8 cellular contexts compared by ENCODE assay signal in genomic region chr7:87876040-87876758, GRCh38. TPM values are rescaled to one million over a fixed set of nuclear protein-coding genes. Genes with fewer than 3 reads are reported as not detected.
DNase-seq lines count a peak whose midpoint lies in the region; ATAC-seq and TF ChIP-seq lines count a peak whose summit lies in the region.

TSS of gene DBF4 (plus strand) at chr7:87876493. CDS start at chr7:87876733, 240 bp downstream.
TSS of gene SLC25A40 (minus strand) at chr7:87876360. CDS start at chr7:87858727, 17,633 bp downstream.

- H3K27me3 Mint-ChIP-seq in dendritic cell treated with granulocyte-macrophage colony-stimulating factor and Interleukin-4, amounts not matched to agents 40 ng/mL and 50 ng/mL, for 4 days = no peaks in the 10 kb centered on the region

- peak; percentile 99 for DNase-seq in CD1c-positive myeloid dendritic cell (ENCODE audit: extremely low spot score)
- peak; percentile 91 for DNase-seq in NCI-H748 treated with DMSO at 0.1 percent for 48 hours (lab: John Stamatoyannopoulos, UW)
- DNase-seq in activated CD4-positive, alpha-beta T cell treated with anti-CD3 and anti-CD28 coated beads, Interleukin-2, amount 50 U/mL, for 24 hours (ENCODE audit: low read depth in 1 of 2, low spot score in 1 of 2) = peak; percentile 89 to 90
- peak; percentile 97 to 100 for DNase-seq in left lung
- DNase-seq in stimulated activated CD4-positive, alpha-beta T cell treated with anti-CD3 and anti-CD28 coated beads, Interleukin-2, amount 100 ng/mL, for 4 hours (ENCODE audit: low read depth) = peak; percentile 91

- peak within 1 kb of the TSS; percentile 96 for H3K4me3 Mint-ChIP-seq in dendritic cell treated with granulocyte-macrophage colony-stimulating factor and Interleukin-4, amounts not matched to agents 40 ng/mL and 50 ng/mL, for 4 days

- peak within 1 kb of the TSS; percentile 80 to 85 for H3K4me3 ChIP-seq in left lung

- TF ChIP-seq CTCF in left lung (IDR thresholded peaks at IDR 0.05) = peak in 1 of 2 donors; percentile 22

- peaks cover 41% of the 10 kb centered on the region for H3K4me1 Mint-ChIP-seq in dendritic cell treated with granulocyte-macrophage colony-stimulating factor and Interleukin-4, amounts not matched to agents 40 ng/mL and 50 ng/mL, for 4 days (ENCODE audit: low read depth)

- peaks cover 38% of the 10 kb centered on the region for H3K36me3 Mint-ChIP-seq in dendritic cell treated with granulocyte-macrophage colony-stimulating factor and Interleukin-4, amounts not matched to agents 40 ng/mL and 50 ng/mL, for 4 days (ENCODE audit: low read depth)

- H3K27me3 ChIP-seq in left lung = no peaks in the 10 kb centered on the region

- H3K9me3 Mint-ChIP-seq in dendritic cell treated with granulocyte-macrophage colony-stimulating factor and Interleukin-4, amounts not matched to agents 40 ng/mL and 50 ng/mL, for 4 days = peaks cover under 1% of the 10 kb centered on the region

- ATAC-seq in GM19397 (IDR thresholded peaks at IDR 0.05; ENCODE audit: unreplicated experiment) (peak; percentile 91), HG03565 (IDR thresholded peaks at IDR 0.05; ENCODE audit: unreplicated experiment) (peak; percentile 80), left lung (peak; percentile 97)

- peak within 1 kb of the TSS; percentile 100 for H3K27ac Mint-ChIP-seq in dendritic cell treated with granulocyte-macrophage colony-stimulating factor and Interleukin-4, amounts not matched to agents 40 ng/mL and 50 ng/mL, for 4 days

- H3K27ac ChIP-seq in left lung = peak within 1 kb of the TSS; percentile 92 to 96

- H3K9me3 ChIP-seq in left lung = peaks cover 0 to 2% of the 10 kb centered on the region in 2 donors

- no peaks in the 10 kb centered on the region for H3K36me3 ChIP-seq in left lung

- intact Hi-C loops in dendritic cell treated with granulocyte-macrophage colony-stimulating factor and Interleukin-4, amounts not matched to agents 40 ng/mL and 50 ng/mL, for 4 days (cut with micrococcal nuclease) = loop anchor here (2.0 to 5.0 kb wide), 3 partner anchors 341 to 724 kb away; partner anchors contain the start of genes CROT and DMTF1
- intact Hi-C loops in left lung (cut with DNase I) = no loop called here

- peaks cover 0 to 46% of the 10 kb centered on the region in 2 donors for H3K4me1 ChIP-seq in left lung

RNA-seq across cellular contexts. Expression of gene DBF4, which starts in this region (rescaled TPM):
- 10 to 100 TPM in 1 of 2 donors, 1 to 10 TPM in 1; 10.0 to 14.1 TPM for total RNA-seq in left lung

RNA-seq across cellular contexts. Expression of gene SLC25A40, which starts in this region (rescaled TPM):
- total RNA-seq in left lung = 10 to 100 TPM; 23.1 to 35.4 TPM

Comparison
In these comparisons a context has a peak if more than half of its experiments do, and no peak if none do; other contexts are left out.
1. Peak in every context shown above with its lines: DNase-seq, ATAC-seq, H3K4me3 ChIP-seq and H3K27ac ChIP-seq.